1 cellular context compared by ENCODE assay signal in genomic region chr4:185227713-185228278, GRCh38.
TF ChIP-seq lines count a peak whose summit lies in the region.

No MANE protein-coding gene starts in this region.

TF ChIP-seq in GM12878, 131 proteins besides CTCF, POLR2A, EP300 and RAD21:
- TF ChIP-seq NKRF (conservative IDR thresholded peaks at IDR 0.05): no peak
- no peak for TF ChIP-seq CHD2 (IDR thresholded peaks at IDR 0.05; ENCODE audit: borderline replicate concordance, low read depth, low read length)
TF ChIP-seq in GM12878: peak in this region for 0.
